14 cellular contexts compared by ENCODE assay signal in genomic region chr18:50320719-50321118, GRCh38. TPM values are rescaled to one million over a fixed set of nuclear protein-coding genes. Genes with fewer than 3 reads are reported as not detected.
DNase-seq lines count a peak whose midpoint lies in the region; ATAC-seq and TF ChIP-seq lines count a peak whose summit lies in the region.
"Had no signal": no experiment of that assay in that cellular context is flagged by ENCODE, and none has a peak within 500 bp of the region (broad histone marks: within the 10 kb centered on the region; RNA-seq: fewer than 3 reads in every experiment).

No MANE protein-coding gene starts in this region.

- H3K36me3 ChIP-seq in esophagus squamous epithelium, result no peaks in the 10 kb centered on the region

- no peak overlapping the region for H3K4me3 ChIP-seq in esophagus squamous epithelium
- H3K4me3 ChIP-seq: coronary artery, lung had no signal

- peaks cover 0 to 6% (median 0%) of the 10 kb centered on the region in 4 donors for H3K27me3 ChIP-seq in esophagus squamous epithelium

- no peak for TF ChIP-seq POLR2A in esophagus squamous epithelium (IDR thresholded peaks at IDR 0.05)

- TF ChIP-seq CTCF in esophagus squamous epithelium (IDR thresholded peaks at IDR 0.05) (no peak), CD14-positive monocyte (IDR thresholded peaks at IDR 0.05) (no peak), RWPE1 (conservative IDR thresholded peaks at IDR 0.05; ENCODE audit: low read depth) (no peak)

- 56 to 63% methylated on average over 5 of the region's 5 CpGs for WGBS in esophagus squamous epithelium, 2 donors

- H3K27ac ChIP-seq in esophagus squamous epithelium, result no peak overlapping the region
- H3K27ac ChIP-seq in RWPE1, result no peak overlapping the region
- H3K27ac ChIP-seq: coronary artery had no signal

- H3K4me1 ChIP-seq in esophagus squamous epithelium, result no peaks in the 10 kb centered on the region

- peaks cover 20 to 33% (median 21%) of the 10 kb centered on the region in 3 donors for H3K27me3 Mint-ChIP-seq in CD14-positive monocyte (ENCODE audit: low read depth in 3 of 3)

- DNase-seq in activated CD4-positive, CD25-positive, alpha-beta regulatory T cell (lab: John Stamatoyannopoulos, UW), result no peak
- no peak for DNase-seq in stimulated activated effector memory CD8-positive, alpha-beta T cell treated with anti-CD3 and anti-CD28 coated beads, Interleukin-12 subunit alpha, Interleukin-12 subunit beta, amount 100 ng/mL, for 72 hours (ENCODE audit: low spot score in 2 of 2)
- DNase-seq in esophagus squamous epithelium (lab: John Stamatoyannopoulos, UW) (no peak), CD14-positive monocyte (ENCODE audit: low spot score) (no peak), RWPE1 (ENCODE audit: low spot score) (no peak)
- DNase-seq: activated naive CD4-positive, alpha-beta T cell treated with Interleukin-2 at 50 U/mL for 16 hours; glutamatergic neuron; NCI-H187; PC-3 had no signal

- no peaks in the 10 kb centered on the region for H3K9me3 ChIP-seq in esophagus squamous epithelium

- no peaks in the 10 kb centered on the region for H3K36me3 Mint-ChIP-seq in stimulated activated effector memory CD8-positive, alpha-beta T cell treated with anti-CD3 and anti-CD28 coated beads, Interleukin-12 subunit alpha, Interleukin-12 subunit beta, amount 100 ng/mL, for 72 hours
- H3K36me3 Mint-ChIP-seq in CD14-positive monocyte, result no peaks in the 10 kb centered on the region

- CTCF ChIA-PET in RWPE1 (lab: Yijun Ruan, JAX), result interaction anchor here (0.6 kb wide), 1 partner anchor 516 kb away, joined by 4 read pairs; no protein-coding TSS in a partner anchor

- POLR2A ChIA-PET in RWPE1 (lab: Yijun Ruan, JAX; ENCODE audit: low non-redundant PET), result no interaction called here

- H3K4me3 Mint-ChIP-seq in stimulated activated effector memory CD8-positive, alpha-beta T cell treated with anti-CD3 and anti-CD28 coated beads, Interleukin-12 subunit alpha, Interleukin-12 subunit beta, amount 100 ng/mL, for 72 hours, result peak overlapping the region; percentile 9
- H3K4me3 Mint-ChIP-seq in CD14-positive monocyte, result no peak overlapping the region

- ATAC-seq in activated CD4-positive, CD25-positive, alpha-beta regulatory T cell treated with anti-CD3 and anti-CD28 coated beads, Interleukin-2, amount 50 U/mL, for 24 hours, result peak; percentile 38 to 51
- ATAC-seq in HG02571 (IDR thresholded peaks at IDR 0.05; ENCODE audit: unreplicated experiment) (peak; percentile 56), HG03565 (IDR thresholded peaks at IDR 0.05; ENCODE audit: unreplicated experiment) (peak; percentile 68)
- no peak for ATAC-seq in stimulated activated effector memory CD8-positive, alpha-beta T cell treated with anti-CD3 and anti-CD28 coated beads, Interleukin-12 subunit alpha, Interleukin-12 subunit beta, amount 100 ng/mL, for 72 hours
- ATAC-seq: PC-3 had no signal

- H3K27ac Mint-ChIP-seq in stimulated activated effector memory CD8-positive, alpha-beta T cell treated with anti-CD3 and anti-CD28 coated beads, Interleukin-12 subunit alpha, Interleukin-12 subunit beta, amount 100 ng/mL, for 72 hours, result no peak overlapping the region
- H3K27ac Mint-ChIP-seq in CD14-positive monocyte, result no peak overlapping the region

- peaks cover 8% of the 10 kb centered on the region for H3K4me1 Mint-ChIP-seq in stimulated activated effector memory CD8-positive, alpha-beta T cell treated with anti-CD3 and anti-CD28 coated beads, Interleukin-12 subunit alpha, Interleukin-12 subunit beta, amount 100 ng/mL, for 72 hours
- H3K4me1 Mint-ChIP-seq in CD14-positive monocyte, result no peaks in the 10 kb centered on the region

- no peaks in the 10 kb centered on the region for H3K9me3 Mint-ChIP-seq in stimulated activated effector memory CD8-positive, alpha-beta T cell treated with anti-CD3 and anti-CD28 coated beads, Interleukin-12 subunit alpha, Interleukin-12 subunit beta, amount 100 ng/mL, for 72 hours
- H3K9me3 Mint-ChIP-seq in CD14-positive monocyte, result peaks cover 2 to 9% (median 6%) of the 10 kb centered on the region in 7 donors

- intact Hi-C loops in esophagus squamous epithelium (cut with DNase I) (no loop called here), CD14-positive monocyte (cut with micrococcal nuclease) (no loop called here)

RNA-seq across cellular contexts. Expression of gene CXXC1, which starts 33.2 kb away (rescaled TPM):
- 10 to 100 TPM; 42.0 to 58.9 (median 53.9) TPM for total RNA-seq in esophagus squamous epithelium
- 10 to 100 TPM; 30.9 to 33.4 TPM for polyA plus RNA-seq in CD14-positive monocyte

RNA-seq across cellular contexts. Expression of gene MBD1, which starts 39.4 kb away (rescaled TPM):
- total RNA-seq in esophagus squamous epithelium, result 10 to 100 TPM; 39.5 to 83.8 (median 61.0) TPM
- 10 to 100 TPM; 13.2 to 17.4 TPM for polyA plus RNA-seq in CD14-positive monocyte

RNA-seq across cellular contexts. Expression of gene SKA1, which starts 54.1 kb away (rescaled TPM):
- 10 to 100 TPM in 1 of 4 donors, 1 to 10 TPM in 3; 1.5 to 11.2 (median 3.8) TPM for total RNA-seq in esophagus squamous epithelium
- under 1 TPM in 1 of 2 donors, not detected in 1; 0.17 TPM for polyA plus RNA-seq in CD14-positive monocyte

RNA-seq across cellular contexts. Expression of gene CFAP53, which starts 54.4 kb away (rescaled TPM):
- total RNA-seq in esophagus squamous epithelium, result under 1 TPM in 1 of 4 donors, not detected in 3; 0.19 TPM
- polyA plus RNA-seq in CD14-positive monocyte, result under 1 TPM in 1 of 2 donors, not detected in 1; 0.14 TPM
- total RNA-seq: PC-3 had no signal
